Comparison of ENCODE assay signal across 35 cellular contexts in genomic region chr2:142056784-142057183, GRCh38.
"Had no signal": no experiment of that assay in that cellular context is flagged by ENCODE, and none has a peak within 500 bp of the region (broad histone marks: within the 10 kb centered on the region; RNA-seq: fewer than 3 reads in every experiment).

No MANE protein-coding gene starts in this region.

- H3K9me3 ChIP-seq: MG63 had no signal

- H3K4me3 ChIP-seq: MG63 had no signal

- H3K27me3 ChIP-seq: MG63 had no signal

- DNase-seq: MG63, MM.1S, MV-4-11, NCI-H1048, NCI-H1092, NCI-H1092 treated with DMSO at 0.1 percent for 48 hours, NCI-H1105, NCI-H1105 treated with DMSO at 0.1 percent for 48 hours, NCI-H1417, NCI-H1417 treated with DMSO at 0.1 percent for 48 hours, NCI-H1436, NCI-H1436 treated with DMSO at 0.1 percent for 48 hours, NCI-H146, NCI-H1694, NCI-H1694 treated with DMSO at 0.1 percent for 48 hours, NCI-H187, NCI-H187 treated with DMSO at 0.1 percent for 48 hours, NCI-H1930, NCI-H2029, NCI-H2029 treated with DMSO at 0.1 percent for 48 hours, NCI-H2081, NCI-H2081 treated with DMSO at 0.1 percent for 48 hours, NCI-H2107, NCI-H2171, NCI-H2171 treated with DMSO at 0.1 percent for 48 hours, NCI-H2227 treated with DMSO at 0.1 percent for 48 hours, NCI-H226, NCI-H345, NCI-H446, NCI-H446 treated with DMSO at 0.1 percent for 48 hours, NCI-H510A, NCI-H510A treated with DMSO at 0.1 percent for 48 hours, NCI-H524, NCI-H524 treated with DMSO at 0.1 percent for 48 hours, NCI-H526 had no signal

- H3K36me3 ChIP-seq: MG63 had no signal
